21 cellular contexts compared by ENCODE assay signal in the genomic region with DNA sequence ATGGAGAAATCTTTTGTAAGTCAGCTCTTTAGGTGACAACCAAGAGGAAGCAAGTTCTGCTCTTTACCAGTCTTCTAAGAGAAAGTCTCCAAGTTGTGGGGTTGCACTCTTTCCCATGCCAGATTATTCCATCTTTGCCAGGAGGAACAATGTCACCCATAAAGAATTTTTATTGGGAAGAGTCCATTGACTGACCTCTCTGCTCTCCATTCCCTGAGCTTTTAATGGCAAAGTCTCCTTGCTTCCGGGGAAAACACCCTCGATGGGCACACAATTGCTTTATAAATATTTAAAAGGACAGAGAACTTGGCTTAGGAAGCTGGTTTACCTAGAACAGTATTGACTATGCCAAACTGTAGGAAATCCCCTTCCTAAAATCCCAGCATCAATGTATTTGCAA.
"Had no signal": no experiment of that assay in that cellular context is flagged by ENCODE, and none has a peak within 500 bp of the region (broad histone marks: within the 10 kb centered on the region; RNA-seq: fewer than 3 reads in every experiment).

No MANE protein-coding gene starts in this region.

- H3K9me3 ChIP-seq: ascending aorta had no signal

- ATAC-seq: activated CD8-positive, alpha-beta T cell treated with anti-CD3 and anti-CD28 coated beads, Interleukin-2, amount 10 ng/mL, durations not matched to agents 7 days and 5 days had no signal

- H3K36me3 ChIP-seq: ascending aorta, cardiac muscle cell had no signal

- H3K27ac ChIP-seq: ascending aorta, cardiac muscle cell had no signal

- DNase-seq: activated CD4-positive, alpha-beta T cell treated with anti-CD3 and anti-CD28 coated beads, Interleukin-2, amount 10 ng/mL, durations not matched to agents 7 days and 5 days; activated CD4-positive, alpha-beta T cell treated with anti-CD3 and anti-CD28 coated beads, Interleukin-2, amount 50 U/mL, for 48 hours; activated CD8-positive, alpha-beta T cell treated with anti-CD3 and anti-CD28 coated beads, Interleukin-2, amount 10 ng/mL, durations not matched to agents 7 days and 5 days; activated gamma-delta T cell; activated naive CD4-positive, alpha-beta T cell treated with Interleukin-2 at 50 U/mL for 16 hours; activated naive CD8-positive, alpha-beta T cell treated with anti-CD3 and anti-CD28 coated beads, Interleukin-2, amount 10 ng/mL, durations not matched to agents 7 days and 5 days; activated T-cell treated with anti-CD3 and anti-CD28 coated beads, Interleukin-2, amount 50 U/mL, for 24 hours; amygdala; Kasumi-1; KG1; NCI-H1105; NCI-H1417 treated with DMSO at 0.1 percent for 48 hours; NCI-H187 treated with DMSO at 0.1 percent for 48 hours; NCI-H2081; NCI-H345; NCI-H524 treated with DMSO at 0.1 percent for 48 hours; Right ventricle myocardium superior; SW 1271; T1000 had no signal

- H3K27me3 ChIP-seq: ascending aorta, cardiac muscle cell had no signal

- H3K4me3 ChIP-seq: ascending aorta, cardiac muscle cell had no signal

- H3K4me1 ChIP-seq: ascending aorta had no signal
